Comparison of ENCODE assay signal across 2 cellular contexts in genomic region chr22:19970031-19970478, GRCh38.
TF ChIP-seq lines count a peak whose summit lies in the region.

No MANE protein-coding gene starts in this region.

TF ChIP-seq in HCT116, 20 proteins besides CTCF, POLR2A, EP300 and RAD21:
- TF ChIP-seq REST (IDR thresholded peaks at IDR 0.05; ENCODE audit: low read depth) (no peak), ZNF274 (IDR thresholded peaks at IDR 0.05; ENCODE audit: low read depth, low read length) (no peak), FOSL1 (IDR thresholded peaks at IDR 0.05; ENCODE audit: low read depth) (no peak), POLR2AphosphoS5 (IDR thresholded peaks at IDR 0.05; ENCODE audit: low read depth, low read length) (0 out of 2 replicates have a peak, but pooled peaks have one; percentile 2)
TF ChIP-seq in HCT116: peak in this region for 1.

TF ChIP-seq in K562, 482 proteins besides CTCF, POLR2A, EP300 and RAD21 (continues in another document):
- TF ChIP-seq DLX4 (CRISPR knock-in tag; IDR thresholded peaks at IDR 0.05) (no peak), MAFF (IDR thresholded peaks at IDR 0.05; ENCODE audit: low read length) (no peak), TSC22D4 (tag; IDR thresholded peaks at IDR 0.05) (peak; percentile 76; the same call in 1 of the 2 replicates), POLR2G (IDR thresholded peaks at IDR 0.05; ENCODE audit: low read depth, low read length) (peak; percentile 81), RUNX1 (IDR thresholded peaks at IDR 0.05; ENCODE audit: low read depth) (peak; percentile 15; the same call in 1 of the 2 replicates), THAP12 (CRISPR knock-in tag; IDR thresholded peaks at IDR 0.05) (peak; percentile 96), KDM4B (IDR thresholded peaks at IDR 0.05; ENCODE audit: borderline replicate concordance in 2 of 2, low read depth in 1 of 2) (peak in 1 of 2 experiments; percentile 19; a peak in 1 of 4 replicates), TFE3 (CRISPR knock-in tag; IDR thresholded peaks at IDR 0.05) (peak; percentile 56), E2F4 (CRISPR knock-in tag; IDR thresholded peaks at IDR 0.05; ENCODE audit: low read depth) (no peak), ZNF280B (CRISPR knock-in tag; IDR thresholded peaks at IDR 0.05) (0 out of 2 replicates have a peak, but pooled peaks have one; percentile 4), PTTG1 (tag; IDR thresholded peaks at IDR 0.05; ENCODE audit: low read depth) (no peak), CAMTA2 (CRISPR knock-in tag; conservative IDR thresholded peaks at IDR 0.05) (0 out of 2 replicates have a peak, but pooled peaks have one; percentile 15), ERF (CRISPR knock-in tag; IDR thresholded peaks at IDR 0.05) (no peak), ZNF316 (IDR thresholded peaks at IDR 0.05) (no peak), HNRNPH1 (optimal IDR thresholded peaks at IDR 0.05; ENCODE audit: low read depth, low read length) (no peak), ZNF707 (CRISPR knock-in tag; conservative IDR thresholded peaks at IDR 0.05) (no peak), SLC30A9 (CRISPR knock-in tag; IDR thresholded peaks at IDR 0.05) (peak; percentile 41; the same call in 1 of the 2 replicates), PRMT5 (CRISPR knock-in tag; IDR thresholded peaks at IDR 0.05) (peak; percentile 78; the same call in 1 of the 2 replicates), NR4A1 (CRISPR knock-in tag; IDR thresholded peaks at IDR 0.05) (no peak), NR4A1 (tag; IDR thresholded peaks at IDR 0.05) (no peak), TAF15 (IDR thresholded peaks at IDR 0.05; ENCODE audit: low read depth, low read length) (0 out of 2 replicates have a peak, but pooled peaks have one; percentile 23), PHTF2 (CRISPR knock-in tag; IDR thresholded peaks at IDR 0.05) (no peak), ZBTB40 (IDR thresholded peaks at IDR 0.05) (no peak), ZBTB40 (CRISPR knock-in tag; IDR thresholded peaks at IDR 0.05) (no peak)
